In the genomic region with DNA sequence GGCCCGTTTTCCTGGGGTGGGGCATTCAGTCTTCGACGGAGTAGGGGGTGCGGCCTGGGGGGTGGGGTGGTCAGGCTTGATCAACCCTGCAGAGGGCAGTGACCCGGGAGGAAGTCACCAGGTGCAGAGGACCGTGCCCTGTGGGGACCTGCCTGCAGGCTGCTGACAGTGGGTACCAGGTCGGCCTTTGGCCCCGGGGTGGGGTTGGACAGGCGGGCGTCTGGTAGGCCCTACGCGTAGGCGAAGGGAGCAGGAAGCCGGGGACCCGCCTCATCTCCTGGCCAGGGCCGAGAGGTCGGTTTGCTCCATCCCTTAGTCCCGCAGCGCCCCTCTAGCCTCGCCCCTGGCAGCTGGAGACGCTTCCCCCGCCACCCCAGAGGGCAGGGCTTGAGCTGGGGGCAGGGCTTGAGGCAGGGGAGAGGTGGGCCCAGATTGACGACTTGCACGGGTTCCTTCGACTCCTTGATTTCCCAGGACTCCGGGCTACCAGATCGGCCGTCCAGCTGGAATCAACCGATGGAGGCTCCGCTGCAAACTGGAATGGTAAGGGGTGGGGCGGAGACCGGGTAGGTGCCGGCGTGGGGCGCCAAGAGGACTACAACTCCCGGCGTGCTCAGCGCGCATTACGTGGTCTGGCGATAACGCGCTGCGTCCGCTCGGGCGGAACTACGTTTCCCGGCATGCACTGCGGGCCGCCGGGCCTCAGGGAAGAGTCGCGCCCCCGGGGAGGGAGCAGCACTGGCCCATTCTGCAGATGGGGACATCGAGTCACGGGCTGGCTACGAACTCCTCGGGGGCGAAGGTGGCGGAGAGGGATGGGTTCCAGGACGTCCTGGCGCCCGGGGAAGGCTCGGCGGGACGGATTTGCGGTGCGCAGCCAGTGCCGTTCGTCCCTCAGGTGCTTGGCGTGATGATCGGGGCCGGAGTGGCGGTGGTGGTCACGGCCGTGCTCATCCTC, we compare ENCODE assay signal across 1 cellular context.
TF ChIP-seq lines count a peak whose summit lies in the region.

PNPLA6 (plus strand) TSS at position 683 of the 958 bp plus-strand sequence; CDS start at position 755, 72 bp downstream.

TF ChIP-seq in HepG2, 621 proteins besides CTCF, POLR2A, EP300 and RAD21 (continued from another document):
- TF ChIP-seq, protein P1, sequence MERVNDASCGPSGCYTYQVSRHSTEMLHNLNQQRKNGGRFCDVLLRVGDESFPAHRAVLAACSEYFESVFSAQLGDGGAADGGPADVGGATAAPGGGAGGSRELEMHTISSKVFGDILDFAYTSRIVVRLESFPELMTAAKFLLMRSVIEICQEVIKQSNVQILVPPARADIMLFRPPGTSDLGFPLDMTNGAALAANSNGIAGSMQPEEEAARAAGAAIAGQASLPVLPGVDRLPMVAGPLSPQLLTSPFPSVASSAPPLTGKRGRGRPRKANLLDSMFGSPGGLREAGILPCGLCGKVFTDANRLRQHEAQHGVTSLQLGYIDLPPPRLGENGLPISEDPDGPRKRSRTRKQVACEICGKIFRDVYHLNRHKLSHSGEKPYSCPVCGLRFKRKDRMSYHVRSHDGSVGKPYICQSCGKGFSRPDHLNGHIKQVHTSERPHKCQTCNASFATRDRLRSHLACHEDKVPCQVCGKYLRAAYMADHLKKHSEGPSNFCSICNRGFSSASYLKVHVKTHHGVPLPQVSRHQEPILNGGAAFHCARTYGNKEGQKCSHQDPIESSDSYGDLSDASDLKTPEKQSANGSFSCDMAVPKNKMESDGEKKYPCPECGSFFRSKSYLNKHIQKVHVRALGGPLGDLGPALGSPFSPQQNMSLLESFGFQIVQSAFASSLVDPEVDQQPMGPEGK (CRISPR knock-in tag; IDR thresholded peaks at IDR 0.05), result peak; percentile 85
- TF ChIP-seq ZC3H4 (CRISPR knock-in tag; IDR thresholded peaks at IDR 0.05; ENCODE audit: borderline replicate concordance) (no peak), NFKB2 (CRISPR knock-in tag; IDR thresholded peaks at IDR 0.05; ENCODE audit: borderline replicate concordance) (peak; percentile 73; the same call in 1 of the 2 replicates), SRY (CRISPR knock-in tag; IDR thresholded peaks at IDR 0.05) (no peak), ZNF280D (CRISPR knock-in tag; IDR thresholded peaks at IDR 0.05) (no peak), PHB2 (IDR thresholded peaks at IDR 0.05; ENCODE audit: partially characterized antibody) (no peak), ZNF280B (CRISPR knock-in tag; IDR thresholded peaks at IDR 0.05; ENCODE audit: borderline replicate concordance) (no peak; the same call in 1 of the 2 replicates), ZNF414 (CRISPR knock-in tag; IDR thresholded peaks at IDR 0.05) (no peak), IKZF1 (IDR thresholded peaks at IDR 0.05) (no peak), ZNF230 (CRISPR knock-in tag; IDR thresholded peaks at IDR 0.05) (no peak), ZNF282 (IDR thresholded peaks at IDR 0.05; ENCODE audit: partially characterized antibody) (no peak), ZMAT3 (CRISPR knock-in tag; conservative IDR thresholded peaks at IDR 0.05) (0 out of 2 replicates have a peak, but pooled peaks have one; percentile 40), SRSF1 (optimal IDR thresholded peaks at IDR 0.05; ENCODE audit: low read depth, low read length) (peak; percentile 63), SSRP1 (CRISPR knock-in tag; IDR thresholded peaks at IDR 0.05) (no peak), ZNF253 (CRISPR knock-in tag; IDR thresholded peaks at IDR 0.05; ENCODE audit: borderline replicate concordance) (no peak), MIER2 (CRISPR knock-in tag; IDR thresholded peaks at IDR 0.05) (peak; percentile 65; the same call in 1 of the 2 replicates), MLLT10 (CRISPR knock-in tag; IDR thresholded peaks at IDR 0.05) (no peak), FOXM1 (CRISPR knock-in tag; IDR thresholded peaks at IDR 0.05) (no peak), REPIN1 (CRISPR knock-in tag; IDR thresholded peaks at IDR 0.05; ENCODE audit: borderline replicate concordance, low read depth) (no peak; the same call in 1 of the 2 replicates), ZNF101 (CRISPR knock-in tag; IDR thresholded peaks at IDR 0.05; ENCODE audit: borderline replicate concordance, low read depth) (no peak), ZNF839 (CRISPR knock-in tag; IDR thresholded peaks at IDR 0.05; ENCODE audit: borderline replicate concordance) (no peak; the same call in 1 of the 2 replicates), ZNF670 (CRISPR knock-in tag; IDR thresholded peaks at IDR 0.05; ENCODE audit: borderline replicate concordance) (peak; percentile 57; the same call in 1 of the 2 replicates)
- TF ChIP-seq, protein P2, sequence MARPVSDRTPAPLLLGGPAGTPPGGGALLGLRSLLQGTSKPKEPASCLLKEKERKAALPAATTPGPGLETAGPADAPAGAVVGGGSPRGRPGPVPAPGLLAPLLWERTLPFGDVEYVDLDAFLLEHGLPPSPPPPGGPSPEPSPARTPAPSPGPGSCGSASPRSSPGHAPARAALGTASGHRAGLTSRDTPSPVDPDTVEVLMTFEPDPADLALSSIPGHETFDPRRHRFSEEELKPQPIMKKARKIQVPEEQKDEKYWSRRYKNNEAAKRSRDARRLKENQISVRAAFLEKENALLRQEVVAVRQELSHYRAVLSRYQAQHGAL (CRISPR knock-in tag; IDR thresholded peaks at IDR 0.05; ENCODE audit: not compliant biosample characterization), result no peak
- TF ChIP-seq, protein P3, sequence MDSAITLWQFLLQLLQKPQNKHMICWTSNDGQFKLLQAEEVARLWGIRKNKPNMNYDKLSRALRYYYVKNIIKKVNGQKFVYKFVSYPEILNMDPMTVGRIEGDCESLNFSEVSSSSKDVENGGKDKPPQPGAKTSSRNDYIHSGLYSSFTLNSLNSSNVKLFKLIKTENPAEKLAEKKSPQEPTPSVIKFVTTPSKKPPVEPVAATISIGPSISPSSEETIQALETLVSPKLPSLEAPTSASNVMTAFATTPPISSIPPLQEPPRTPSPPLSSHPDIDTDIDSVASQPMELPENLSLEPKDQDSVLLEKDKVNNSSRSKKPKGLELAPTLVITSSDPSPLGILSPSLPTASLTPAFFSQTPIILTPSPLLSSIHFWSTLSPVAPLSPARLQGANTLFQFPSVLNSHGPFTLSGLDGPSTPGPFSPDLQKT (CRISPR knock-in tag; IDR thresholded peaks at IDR 0.05; ENCODE audit: borderline replicate concordance), result no peak
- TF ChIP-seq, protein P4, sequence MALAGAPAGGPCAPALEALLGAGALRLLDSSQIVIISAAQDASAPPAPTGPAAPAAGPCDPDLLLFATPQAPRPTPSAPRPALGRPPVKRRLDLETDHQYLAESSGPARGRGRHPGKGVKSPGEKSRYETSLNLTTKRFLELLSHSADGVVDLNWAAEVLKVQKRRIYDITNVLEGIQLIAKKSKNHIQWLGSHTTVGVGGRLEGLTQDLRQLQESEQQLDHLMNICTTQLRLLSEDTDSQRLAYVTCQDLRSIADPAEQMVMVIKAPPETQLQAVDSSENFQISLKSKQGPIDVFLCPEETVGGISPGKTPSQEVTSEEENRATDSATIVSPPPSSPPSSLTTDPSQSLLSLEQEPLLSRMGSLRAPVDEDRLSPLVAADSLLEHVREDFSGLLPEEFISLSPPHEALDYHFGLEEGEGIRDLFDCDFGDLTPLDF (CRISPR knock-in tag; IDR thresholded peaks at IDR 0.05), result peak; percentile 59; the same call in 1 of the 2 replicates
